Comparison of ENCODE assay signal across 1 cellular context in the genomic region with DNA sequence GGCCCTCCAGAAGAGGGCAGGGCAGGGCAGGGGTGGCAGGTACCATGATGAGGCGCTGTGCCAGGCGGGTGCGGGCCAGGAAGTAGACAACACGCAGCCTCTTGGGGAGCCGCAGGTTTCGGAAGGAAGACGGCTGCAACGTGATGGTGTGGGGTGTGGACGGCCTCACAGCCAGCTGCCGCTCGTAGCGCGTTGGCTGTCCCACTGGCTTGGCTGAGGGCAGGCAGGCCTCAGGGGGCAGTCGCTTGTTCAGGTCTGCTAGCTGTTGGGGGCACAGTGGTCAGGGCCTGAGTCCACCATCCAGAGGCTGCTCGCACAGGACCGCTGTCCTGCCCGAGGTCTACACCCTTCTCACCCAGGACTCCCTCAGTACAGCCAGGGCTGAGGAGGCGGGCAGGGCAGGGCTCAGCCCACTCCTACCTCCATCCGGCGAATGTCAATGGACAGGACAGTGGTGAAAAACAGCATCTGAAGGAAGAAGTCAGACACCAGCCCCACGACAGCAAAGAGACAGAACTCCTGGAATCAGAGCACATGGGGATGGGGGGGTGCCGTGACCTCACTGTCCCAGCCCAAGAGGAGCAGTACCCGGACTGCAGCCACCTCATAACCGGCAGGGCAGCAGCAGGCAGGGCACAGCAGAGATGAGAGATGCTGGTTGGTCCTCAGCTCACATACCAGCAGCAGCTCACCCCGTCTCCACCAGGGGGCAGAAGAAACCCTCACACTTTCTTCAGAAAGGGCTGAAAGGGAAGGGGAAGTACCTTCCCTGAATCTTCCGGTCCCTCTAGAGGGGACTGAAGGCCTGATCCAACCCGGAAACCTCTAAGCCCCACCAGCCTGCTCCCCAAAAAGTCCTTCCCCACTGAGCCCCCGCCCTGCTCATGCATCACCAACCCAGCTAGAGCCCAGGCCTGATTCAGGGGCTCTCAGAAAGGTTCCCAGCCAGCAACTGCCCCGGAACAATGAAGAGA.
TF ChIP-seq lines count a peak whose summit lies in the region.

No MANE protein-coding gene starts in this region.

TF ChIP-seq in HEK293, 187 proteins besides CTCF, POLR2A, EP300 and RAD21 (continued from another document):
- TF ChIP-seq ZNF473 (tag by site-specific recombination; IDR thresholded peaks at IDR 0.05): no peak
- TF ChIP-seq ZBTB20 (tag by site-specific recombination; IDR thresholded peaks at IDR 0.05): no peak
